In genomic region chr17:46193626-46194392, GRCh38 we compare ENCODE assay signal across 8 cellular contexts. TPM values are rescaled to one million over a fixed set of nuclear protein-coding genes. Genes with fewer than 3 reads are reported as not detected.
A peak's percentile ranks its signal among the peaks of the same experiment; 100 is the strongest.
DNase-seq lines count a peak whose midpoint lies in the region; ATAC-seq and TF ChIP-seq lines count a peak whose summit lies in the region.

No MANE protein-coding gene starts in this region.

- H3K27ac ChIP-seq in right atrium auricular region, result peak overlapping the region; percentile 100
- peak overlapping the region; percentile 100 for H3K27ac ChIP-seq in prostate gland

- peak overlapping the region; percentile 98 to 99 for H3K4me3 ChIP-seq in right atrium auricular region
- peak overlapping the region; percentile 95 to 98 for H3K4me3 ChIP-seq in prostate gland

- intact Hi-C loops in prostate gland (cut with DNase I), result no loop called here

- peak; percentile 68 for TF ChIP-seq POLR2A in GM15510 (IDR thresholded peaks at IDR 0.05; ENCODE audit: borderline replicate concordance, extremely low read depth, insufficient read length)
- peak; percentile 80 for TF ChIP-seq POLR2A in prostate gland (IDR thresholded peaks at IDR 0.05)

- peak; percentile 91 for DNase-seq in NCI-H146 (lab: John Stamatoyannopoulos, UW)
- peak; percentile 93 to 97 (median 95) for DNase-seq in T-helper 1 cell
- DNase-seq in amygdala (lab: John Stamatoyannopoulos, UW), result peak; percentile 71 to 100 (median 95)
- peak; percentile 97 for DNase-seq in right atrium auricular region (ENCODE audit: low spot score)
- DNase-seq in prostate gland (ENCODE audit: low spot score), result peak; percentile 93
- DNase-seq in ureter (ENCODE audit: low spot score), result peak; percentile 98

- peak in 1 of 2 donors; percentile 28 for TF ChIP-seq CTCF in right atrium auricular region (IDR thresholded peaks at IDR 0.05)
- TF ChIP-seq CTCF in prostate gland (IDR thresholded peaks at IDR 0.05), result peak in 3 of 4 experiments; percentile 12 to 45 (median 33)

- H3K27me3 ChIP-seq in right atrium auricular region (no peaks in the 10 kb centered on the region), prostate gland (replicated peaks; ENCODE audit: insufficient read depth) (no peaks in the 10 kb centered on the region)

- WGBS in prostate gland, result under 1% methylated on average over 54 of the region's 60 CpGs

- H3K9me3 ChIP-seq in right atrium auricular region, result no peaks in the 10 kb centered on the region
- H3K9me3 ChIP-seq in prostate gland, result no peaks in the 10 kb centered on the region

- peak; percentile 60 for ATAC-seq in HG02870 (IDR thresholded peaks at IDR 0.05; ENCODE audit: unreplicated experiment)

- H3K4me1 ChIP-seq in right atrium auricular region (peaks cover 0 to 34% of the 10 kb centered on the region in 2 donors), prostate gland (replicated peaks) (no peaks in the 10 kb centered on the region)

- H3K36me3 ChIP-seq in right atrium auricular region (no peaks in the 10 kb centered on the region), prostate gland (no peaks in the 10 kb centered on the region)

RNA-seq across cellular contexts. Expression of gene KANSL1, which starts 0.6 kb away (rescaled TPM):
- total RNA-seq in right atrium auricular region (10 to 100 TPM; 26.6 to 29.2 TPM), prostate gland (100 to 1,000 TPM in 1 of 2 donors, 10 to 100 TPM in 1; 60.4 to 109 TPM), ureter (190 TPM)

Comparison
In these comparisons a context has a peak if more than half of its experiments do, and no peak if none do; other contexts are left out.
1. Peak in every context shown above with its lines: DNase-seq, ATAC-seq, H3K4me3 ChIP-seq and H3K27ac ChIP-seq.